In genomic region chr3:13207975-13208705, GRCh38 we compare ENCODE assay signal across 31 cellular contexts.
"Had no signal": no experiment of that assay in that cellular context is flagged by ENCODE, and none has a peak within 500 bp of the region (broad histone marks: within the 10 kb centered on the region; RNA-seq: fewer than 3 reads in every experiment).

No MANE protein-coding gene starts in this region.

- H3K4me3 Mint-ChIP-seq: activated B cell treated with CpG ODN at 0.5 μM for 24 hours; activated CD8-positive, alpha-beta T cell treated with anti-CD3 and anti-CD28 coated beads for 36 hours; activated naive CD4-positive, alpha-beta T cell treated with anti-CD3 and anti-CD28 coated beads for 36 hours; activated naive CD4-positive, alpha-beta T cell treated with anti-CD3 and anti-CD28 coated beads, Interleukin-2, amount 50 U/mL, for 24 hours; activated naive CD8-positive, alpha-beta T cell treated with anti-CD3 and anti-CD28 coated beads for 36 hours; activated naive CD8-positive, alpha-beta T cell treated with anti-CD3 and anti-CD28 coated beads, Interleukin-2, amount 50 U/mL, for 24 hours; activated T-cell treated with anti-CD3 and anti-CD28 coated beads, Interleukin-2, amount 50 U/mL, for 4 hours; activated T-helper 17 cell treated with anti-CD3 and anti-CD28 coated beads, Interleukin-2, amount 50 U/mL, for 72 hours; endodermal cell; T-helper 17 cell; T-helper 2 cell treated with Interferon-gamma antibody and Interleukin-4, amounts not matched to agents 5 μg/mL and 100 μg/mL, for 36 hours had no signal

- H3K9me3 Mint-ChIP-seq: activated B cell treated with CpG ODN at 0.5 μM for 24 hours; activated CD8-positive, alpha-beta T cell treated with anti-CD3 and anti-CD28 coated beads for 36 hours; activated naive CD4-positive, alpha-beta T cell treated with anti-CD3 and anti-CD28 coated beads for 36 hours; activated naive CD4-positive, alpha-beta T cell treated with anti-CD3 and anti-CD28 coated beads, Interleukin-2, amount 50 U/mL, for 24 hours; activated naive CD8-positive, alpha-beta T cell treated with anti-CD3 and anti-CD28 coated beads for 36 hours; activated naive CD8-positive, alpha-beta T cell treated with anti-CD3 and anti-CD28 coated beads, Interleukin-2, amount 50 U/mL, for 24 hours; activated T-cell treated with anti-CD3 and anti-CD28 coated beads, Interleukin-2, amount 50 U/mL, for 4 hours; activated T-helper 17 cell treated with anti-CD3 and anti-CD28 coated beads, Interleukin-2, amount 50 U/mL, for 72 hours; endodermal cell; T-helper 2 cell treated with Interferon-gamma antibody and Interleukin-4, amounts not matched to agents 5 μg/mL and 100 μg/mL, for 36 hours had no signal

- H3K9me3 ChIP-seq: adrenal gland, body of pancreas, colonic mucosa, esophagus muscularis mucosa, gastrocnemius medialis had no signal

- H3K27ac Mint-ChIP-seq: activated B cell treated with CpG ODN at 0.5 μM for 24 hours; activated CD8-positive, alpha-beta T cell treated with anti-CD3 and anti-CD28 coated beads for 36 hours; activated naive CD4-positive, alpha-beta T cell treated with anti-CD3 and anti-CD28 coated beads for 36 hours; activated naive CD8-positive, alpha-beta T cell treated with anti-CD3 and anti-CD28 coated beads for 36 hours; activated naive CD8-positive, alpha-beta T cell treated with anti-CD3 and anti-CD28 coated beads, Interleukin-2, amount 50 U/mL, for 24 hours; activated T-helper 17 cell treated with anti-CD3 and anti-CD28 coated beads, Interleukin-2, amount 50 U/mL, for 72 hours; endodermal cell; T-helper 17 cell; T-helper 2 cell treated with Interferon-gamma antibody and Interleukin-4, amounts not matched to agents 5 μg/mL and 100 μg/mL, for 36 hours had no signal

- H3K27me3 ChIP-seq: body of pancreas, colonic mucosa had no signal

- H3K4me3 ChIP-seq: adrenal gland, body of pancreas, colonic mucosa, esophagus muscularis mucosa, gastrocnemius medialis had no signal

- H3K4me1 Mint-ChIP-seq: activated naive CD8-positive, alpha-beta T cell treated with anti-CD3 and anti-CD28 coated beads for 36 hours; activated T-helper 17 cell treated with anti-CD3 and anti-CD28 coated beads, Interleukin-2, amount 50 U/mL, for 72 hours; endodermal cell had no signal

- H3K36me3 Mint-ChIP-seq: activated naive CD4-positive, alpha-beta T cell treated with anti-CD3 and anti-CD28 coated beads, Interleukin-2, amount 50 U/mL, for 24 hours; activated naive CD8-positive, alpha-beta T cell treated with anti-CD3 and anti-CD28 coated beads for 36 hours had no signal

- DNase-seq: activated B cell treated with CpG ODN at 0.5 μM for 24 hours; activated CD4-positive, alpha-beta T cell treated with anti-CD3 and anti-CD28 coated beads for 48 hours; activated CD4-positive, alpha-beta T cell treated with anti-CD3 and anti-CD28 coated beads, Interleukin-2, amount 50 U/mL, for 1 hour; activated CD4-positive, alpha-beta T cell treated with anti-CD3 and anti-CD28 coated beads, Interleukin-2, amount 50 U/mL, for 48 hours; activated CD8-positive, alpha-beta memory T cell treated with anti-CD3 and anti-CD28 coated beads for 24 hours; activated CD8-positive, alpha-beta T cell treated with anti-CD3 and anti-CD28 coated beads for 36 hours; activated effector memory CD4-positive, alpha-beta T cell treated with Interleukin-2 at 50 U/mL for 16 hours; activated naive CD4-positive, alpha-beta T cell treated with anti-CD3 and anti-CD28 coated beads for 36 hours; activated naive CD8-positive, alpha-beta T cell treated with anti-CD3 and anti-CD28 coated beads for 36 hours; activated naive CD8-positive, alpha-beta T cell treated with anti-CD3 and anti-CD28 coated beads, Interleukin-2, amount 50 U/mL, for 24 hours; activated T-cell treated with anti-CD3 and anti-CD28 coated beads, Interleukin-2, amount 50 U/mL, for 4 hours; adrenal gland; amygdala; body of pancreas; caudate nucleus; colonic mucosa; effector memory CD4-positive, alpha-beta T cell; endodermal cell; erythroblast; foreskin keratinocyte; gastrocnemius medialis; glutamatergic neuron; T-helper 1 cell; T-helper 17 cell; T1000; WERI-Rb-1 had no signal

- H3K4me1 ChIP-seq: adrenal gland, body of pancreas, colonic mucosa, foreskin keratinocyte, gastrocnemius medialis had no signal

- H3K27ac ChIP-seq: adrenal gland, body of pancreas, colonic mucosa, esophagus muscularis mucosa, foreskin keratinocyte, gastrocnemius medialis, WERI-Rb-1 had no signal

- H3K36me3 ChIP-seq: adrenal gland, colonic mucosa, esophagus muscularis mucosa, gastrocnemius medialis, WERI-Rb-1 had no signal

- ATAC-seq: activated CD4-positive, CD25-positive, alpha-beta regulatory T cell treated with anti-CD3 and anti-CD28 coated beads, Interleukin-2, amount 50 U/mL, for 24 hours; activated CD8-positive, alpha-beta T cell treated with anti-CD3 and anti-CD28 coated beads for 36 hours; activated naive CD8-positive, alpha-beta T cell treated with anti-CD3 and anti-CD28 coated beads, Interleukin-2, amount 50 U/mL, for 24 hours; activated T-cell treated with anti-CD3 and anti-CD28 coated beads, Interleukin-2, amount 50 U/mL, for 4 hours; activated T-helper 17 cell treated with anti-CD3 and anti-CD28 coated beads, Interleukin-2, amount 50 U/mL, for 72 hours; body of pancreas; foreskin keratinocyte; gastrocnemius medialis; T-helper 17 cell had no signal
